In genomic region chr17:59388070-59388556, GRCh38 we compare ENCODE assay signal across 17 cellular contexts. TPM values are rescaled to one million over a fixed set of nuclear protein-coding genes. Genes with fewer than 3 reads are reported as not detected.
DNase-seq lines count a peak whose midpoint lies in the region; ATAC-seq and TF ChIP-seq lines count a peak whose summit lies in the region.
"Had no signal": no experiment of that assay in that cellular context is flagged by ENCODE, and none has a peak within 500 bp of the region (broad histone marks: within the 10 kb centered on the region; RNA-seq: fewer than 3 reads in every experiment).

No MANE protein-coding gene starts in this region.

- TF ChIP-seq POLR2A in breast epithelium (IDR thresholded peaks at IDR 0.05) = no peak

- H3K27me3 ChIP-seq in muscle layer of duodenum (ENCODE audit: low read depth, low read length) (no peaks in the 10 kb centered on the region), breast epithelium (no peaks in the 10 kb centered on the region)
- H3K27me3 ChIP-seq: BE2C had no signal

- H3K9me3 ChIP-seq in muscle layer of duodenum (ENCODE audit: control insufficient read depth in 1 of 2, low read length in 2 of 2) (no peaks in the 10 kb centered on the region), breast epithelium (no peaks in the 10 kb centered on the region)
- H3K9me3 ChIP-seq: BE2C had no signal

- H3K36me3 ChIP-seq in muscle layer of duodenum (ENCODE audit: control insufficient read depth in 1 of 2, insufficient read depth in 2 of 2, low read length in 2 of 2) (peaks cover 10 to 12% of the 10 kb centered on the region in 2 donors), breast epithelium (no peaks in the 10 kb centered on the region)
- H3K36me3 ChIP-seq: BE2C had no signal

- H3K9me3 Mint-ChIP-seq in chondrocyte (ENCODE audit: low read depth) = peaks cover 2% of the 10 kb centered on the region
- H3K9me3 Mint-ChIP-seq: activated naive CD8-positive, alpha-beta T cell treated with anti-CD3 and anti-CD28 coated beads for 36 hours; central memory CD8-positive, alpha-beta T cell; stimulated activated naive CD8-positive, alpha-beta T cell treated with anti-CD3 and anti-CD28 coated beads, Interleukin-15, amount 100 ng/mL, for 72 hours had no signal

- no peak for ATAC-seq in HG02852 (IDR thresholded peaks at IDR 0.05; ENCODE audit: unreplicated experiment)
- ATAC-seq: stimulated activated naive CD8-positive, alpha-beta T cell treated with anti-CD3 and anti-CD28 coated beads, Interleukin-15, amount 100 ng/mL, for 72 hours had no signal

- peak overlapping the region; percentile 85 for H3K27ac Mint-ChIP-seq in chondrocyte (ENCODE audit: unreplicated experiment)

- H3K36me3 Mint-ChIP-seq in chondrocyte (ENCODE audit: low read depth) = peaks cover 31% of the 10 kb centered on the region

- no peak overlapping the region for H3K4me3 Mint-ChIP-seq in chondrocyte (ENCODE audit: unreplicated experiment)
- H3K4me3 Mint-ChIP-seq: activated naive CD8-positive, alpha-beta T cell treated with anti-CD3 and anti-CD28 coated beads for 36 hours; central memory CD8-positive, alpha-beta T cell; stimulated activated naive CD8-positive, alpha-beta T cell treated with anti-CD3 and anti-CD28 coated beads, Interleukin-15, amount 100 ng/mL, for 72 hours had no signal

- intact Hi-C loops in breast epithelium (cut with DNase I; ENCODE audit: low total_unique reads) = no loop called here

- peak; percentile 84 for DNase-seq in NCI-H2171 treated with DMSO at 0.1 percent for 48 hours (lab: John Stamatoyannopoulos, UW)
- no peak for DNase-seq in chondrocyte (ENCODE audit: low spot score)
- DNase-seq in substantia nigra (lab: John Stamatoyannopoulos, UW) = peak in 3 of 49 donors; percentile 9 to 57 (median 39)
- no peak for DNase-seq in NCI-H1092 treated with DMSO at 0.1 percent for 48 hours (lab: John Stamatoyannopoulos, UW)
- no peak for DNase-seq in NCI-H128 (lab: John Stamatoyannopoulos, UW; ENCODE audit: unreplicated experiment)
- DNase-seq in breast epithelium (ENCODE audit: low spot score in 2 of 2) = no peak
- DNase-seq: activated CD4-positive, alpha-beta T cell treated with anti-CD3 and anti-CD28 coated beads, Interleukin-2, amount 50 U/mL, for 1 hour; activated naive CD8-positive, alpha-beta T cell treated with anti-CD3 and anti-CD28 coated beads for 36 hours; activated T-cell treated with anti-CD3 and anti-CD28 coated beads, Interleukin-2, amount 50 U/mL, for 1 hour; KBM-7; NCI-H1048; NCI-H226; stimulated activated naive CD8-positive, alpha-beta T cell treated with anti-CD3 and anti-CD28 coated beads, Interleukin-15, amount 100 ng/mL, for 72 hours had no signal

- no peaks in the 10 kb centered on the region for H3K27me3 Mint-ChIP-seq in chondrocyte (ENCODE audit: low read depth)
- H3K27me3 Mint-ChIP-seq: activated naive CD8-positive, alpha-beta T cell treated with anti-CD3 and anti-CD28 coated beads for 36 hours; central memory CD8-positive, alpha-beta T cell; stimulated activated naive CD8-positive, alpha-beta T cell treated with anti-CD3 and anti-CD28 coated beads, Interleukin-15, amount 100 ng/mL, for 72 hours had no signal

- TF ChIP-seq CTCF in chondrocyte (IDR thresholded peaks at IDR 0.05) (no peak), breast epithelium (IDR thresholded peaks at IDR 0.05) (no peak)

- H3K4me1 ChIP-seq in muscle layer of duodenum (ENCODE audit: control insufficient read depth in 1 of 2, insufficient read depth in 2 of 2, low read length in 2 of 2) (peaks cover 0 to 9% of the 10 kb centered on the region in 2 donors), breast epithelium (no peaks in the 10 kb centered on the region)

- H3K4me1 Mint-ChIP-seq in chondrocyte (ENCODE audit: low read depth) = peaks cover 42% of the 10 kb centered on the region

- peak overlapping the region; percentile 25 for H3K27ac ChIP-seq in muscle layer of duodenum (ENCODE audit: low read length)
- peak overlapping the region; percentile 66 for H3K27ac ChIP-seq in substantia nigra (ENCODE audit: low read depth, low read length, poor library complexity, severe bottlenecking)
- H3K27ac ChIP-seq in breast epithelium = no peak overlapping the region

- H3K4me3 ChIP-seq in muscle layer of duodenum (ENCODE audit: low read depth in 1 of 2, low read length in 2 of 2) (no peak overlapping the region), breast epithelium (no peak overlapping the region)

RNA-seq across cellular contexts. Expression of gene YPEL2, which starts 56.7 kb away (rescaled TPM):
- total RNA-seq in chondrocyte (41.9 to 52.2 TPM (median 52.1 TPM) in 3 replicates), breast epithelium (10 to 100 TPM; 26.5 to 64.8 (median 33.2) TPM)

Comparison
In these comparisons a context has a peak if more than half of its experiments do, and no peak if none do; other contexts are left out.
1. H3K27ac ChIP-seq: peak in muscle layer of duodenum (single experiment) and substantia nigra (single experiment); none in breast epithelium (0 of 2).